Comparison of ENCODE assay signal across 11 cellular contexts in genomic region chr6:46175446-46175845, GRCh38. TPM values are rescaled to one million over a fixed set of nuclear protein-coding genes. Genes with fewer than 3 reads are reported as not detected.
A peak's percentile ranks its signal among the peaks of the same experiment; 100 is the strongest.
DNase-seq lines count a peak whose midpoint lies in the region; ATAC-seq and TF ChIP-seq lines count a peak whose summit lies in the region.
"Had no signal": no experiment of that assay in that cellular context is flagged by ENCODE, and none has a peak within 500 bp of the region (broad histone marks: within the 10 kb centered on the region; RNA-seq: fewer than 3 reads in every experiment).

No MANE protein-coding gene starts in this region.

- H3K36me3 ChIP-seq in HAP-1 (replicated peaks) = no peaks in the 10 kb centered on the region

- ATAC-seq in GM18498 (IDR thresholded peaks at IDR 0.05; ENCODE audit: unreplicated experiment) = peak; percentile 65
- peak; percentile 79 for ATAC-seq in GM19452 (IDR thresholded peaks at IDR 0.05; ENCODE audit: unreplicated experiment)
- peak; percentile 67 for ATAC-seq in HG03045 (IDR thresholded peaks at IDR 0.05; ENCODE audit: unreplicated experiment)
- peak; percentile 64 for ATAC-seq in activated CD8-positive, alpha-beta T cell treated with anti-CD3 and anti-CD28 coated beads for 36 hours
- ATAC-seq: HepG2 had no signal

- H3K27me3 ChIP-seq in HAP-1 (ENCODE audit: low read depth) = no peaks in the 10 kb centered on the region

- intact Hi-C loops in activated CD8-positive, alpha-beta T cell treated with anti-CD3 and anti-CD28 coated beads for 36 hours (cut with micrococcal nuclease) = no loop called here

- peak; percentile 18 for DNase-seq in activated CD8-positive, alpha-beta T cell treated with anti-CD3 and anti-CD28 coated beads for 36 hours
- no peak for DNase-seq in NCI-H526 (lab: John Stamatoyannopoulos, UW)
- no peak for DNase-seq in activated effector memory CD4-positive, alpha-beta T cell treated with anti-CD3 and anti-CD28 coated beads, Interleukin-2, amount 50 U/mL, for 16 hours
- DNase-seq in HAP-1 (ENCODE audit: low spot score in 2 of 2) = no peak
- DNase-seq in anterior cingulate cortex (lab: John Stamatoyannopoulos, UW) = no peak
- DNase-seq: EL, posterior cingulate gyrus had no signal

- H3K4me3 ChIP-seq in HAP-1 = no peak overlapping the region

- TF ChIP-seq CTCF in activated CD8-positive, alpha-beta T cell treated with anti-CD3 and anti-CD28 coated beads for 36 hours (IDR thresholded peaks at IDR 0.05) = no peak

- CTCF ChIA-PET in activated CD8-positive, alpha-beta T cell treated with anti-CD3 and anti-CD28 coated beads for 36 hours (lab: Charles Lee) = interaction anchor here (0.8 kb wide), 1 partner anchor 162 kb away, joined by 3 read pairs; no protein-coding TSS in a partner anchor

- H3K9me3 Mint-ChIP-seq in activated CD8-positive, alpha-beta T cell treated with anti-CD3 and anti-CD28 coated beads for 36 hours = no peaks in the 10 kb centered on the region

- peaks cover 25% of the 10 kb centered on the region for H3K4me1 Mint-ChIP-seq in activated CD8-positive, alpha-beta T cell treated with anti-CD3 and anti-CD28 coated beads for 36 hours (ENCODE audit: low read depth)

- H3K9me3 ChIP-seq in HAP-1 = no peaks in the 10 kb centered on the region

- POLR2A ChIA-PET in activated CD8-positive, alpha-beta T cell treated with anti-CD3 and anti-CD28 coated beads for 36 hours (lab: Charles Lee) = no interaction called here

- in situ Hi-C loops in HAP-1 (cut with MboI; ENCODE audit: low sequenced_read_pairs) = no loop called here

- no peak overlapping the region for H3K27ac Mint-ChIP-seq in activated CD8-positive, alpha-beta T cell treated with anti-CD3 and anti-CD28 coated beads for 36 hours

- no peaks in the 10 kb centered on the region for H3K36me3 Mint-ChIP-seq in activated CD8-positive, alpha-beta T cell treated with anti-CD3 and anti-CD28 coated beads for 36 hours (ENCODE audit: low read depth)

- H3K4me1 ChIP-seq in HAP-1 = no peaks in the 10 kb centered on the region

- no peak overlapping the region for H3K4me3 Mint-ChIP-seq in activated CD8-positive, alpha-beta T cell treated with anti-CD3 and anti-CD28 coated beads for 36 hours

- H3K27me3 Mint-ChIP-seq in activated CD8-positive, alpha-beta T cell treated with anti-CD3 and anti-CD28 coated beads for 36 hours = peaks cover 8% of the 10 kb centered on the region

RNA-seq across cellular contexts. Expression of gene ENPP5, which starts 4.7 kb away (rescaled TPM):
- under 1 TPM; 0.40 to 0.68 TPM for total RNA-seq in activated CD8-positive, alpha-beta T cell treated with anti-CD3 and anti-CD28 coated beads for 36 hours
- total RNA-seq: HepG2 had no signal

RNA-seq across cellular contexts. Expression of gene ENPP4, which starts 45.7 kb away (rescaled TPM):
- total RNA-seq in activated CD8-positive, alpha-beta T cell treated with anti-CD3 and anti-CD28 coated beads for 36 hours = 1 to 10 TPM; 6.6 to 7.3 TPM
